38 cellular contexts compared by ENCODE assay signal in the genomic region with DNA sequence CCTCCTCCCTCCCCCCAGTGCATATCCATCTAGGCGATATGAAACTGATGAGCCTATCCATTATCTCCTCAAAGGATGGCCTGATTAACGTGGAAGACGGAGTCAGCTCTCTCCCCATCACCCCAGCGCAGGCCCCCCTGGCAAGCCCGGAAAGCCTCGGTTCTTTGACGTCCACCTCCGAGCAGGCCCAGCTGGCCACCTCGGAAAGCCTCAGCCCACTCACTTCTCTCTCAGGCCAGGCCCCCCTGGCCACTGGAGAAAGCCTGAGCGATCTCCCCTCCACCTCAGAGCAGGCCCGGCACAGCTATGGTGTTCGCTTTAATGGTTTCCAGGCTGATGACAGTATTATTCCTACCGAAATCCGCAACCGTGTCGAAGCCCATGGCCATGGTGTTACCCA. TPM values are rescaled to one million over a fixed set of nuclear protein-coding genes. Genes with fewer than 3 reads are reported as not detected.
"Had no signal": no experiment of that assay in that cellular context is flagged by ENCODE, and none has a peak within 500 bp of the region (broad histone marks: within the 10 kb centered on the region; RNA-seq: fewer than 3 reads in every experiment).

No MANE protein-coding gene starts in this region.

- DNase-seq: Kasumi-1, KBM-7, KG1, MG63, MM.1S, MV-4-11, NCI-H1048, NCI-H1092, NCI-H1092 treated with DMSO at 0.1 percent for 48 hours, NCI-H1105, NCI-H1105 treated with DMSO at 0.1 percent for 48 hours, NCI-H1417, NCI-H1417 treated with DMSO at 0.1 percent for 48 hours, NCI-H1436, NCI-H1436 treated with DMSO at 0.1 percent for 48 hours, NCI-H146, NCI-H1694, NCI-H1694 treated with DMSO at 0.1 percent for 48 hours, NCI-H187, NCI-H187 treated with DMSO at 0.1 percent for 48 hours, NCI-H1930, NCI-H2029, NCI-H2029 treated with DMSO at 0.1 percent for 48 hours, NCI-H2081, NCI-H2081 treated with DMSO at 0.1 percent for 48 hours, NCI-H2107, NCI-H2171, NCI-H2171 treated with DMSO at 0.1 percent for 48 hours, NCI-H2227 treated with DMSO at 0.1 percent for 48 hours, NCI-H226, NCI-H345, NCI-H446, NCI-H446 treated with DMSO at 0.1 percent for 48 hours had no signal

- H3K27ac ChIP-seq: KMS-11 had no signal

- H3K4me3 ChIP-seq: MG63 had no signal

RNA-seq across cellular contexts. Expression of a gene that starts 14.8 kb away (rescaled TPM):
- total RNA-seq: LHCN-M2, MCF 10A had no signal

RNA-seq across cellular contexts. Expression of a gene that starts 46.1 kb away (rescaled TPM):
- total RNA-seq: LHCN-M2, MCF 10A, NCI-H460 had no signal

RNA-seq across cellular contexts. Expression of a gene that starts 56.6 kb away (rescaled TPM):
- total RNA-seq: LHCN-M2, M059J, MCF 10A, NCI-H460 had no signal
